In the genomic region with DNA sequence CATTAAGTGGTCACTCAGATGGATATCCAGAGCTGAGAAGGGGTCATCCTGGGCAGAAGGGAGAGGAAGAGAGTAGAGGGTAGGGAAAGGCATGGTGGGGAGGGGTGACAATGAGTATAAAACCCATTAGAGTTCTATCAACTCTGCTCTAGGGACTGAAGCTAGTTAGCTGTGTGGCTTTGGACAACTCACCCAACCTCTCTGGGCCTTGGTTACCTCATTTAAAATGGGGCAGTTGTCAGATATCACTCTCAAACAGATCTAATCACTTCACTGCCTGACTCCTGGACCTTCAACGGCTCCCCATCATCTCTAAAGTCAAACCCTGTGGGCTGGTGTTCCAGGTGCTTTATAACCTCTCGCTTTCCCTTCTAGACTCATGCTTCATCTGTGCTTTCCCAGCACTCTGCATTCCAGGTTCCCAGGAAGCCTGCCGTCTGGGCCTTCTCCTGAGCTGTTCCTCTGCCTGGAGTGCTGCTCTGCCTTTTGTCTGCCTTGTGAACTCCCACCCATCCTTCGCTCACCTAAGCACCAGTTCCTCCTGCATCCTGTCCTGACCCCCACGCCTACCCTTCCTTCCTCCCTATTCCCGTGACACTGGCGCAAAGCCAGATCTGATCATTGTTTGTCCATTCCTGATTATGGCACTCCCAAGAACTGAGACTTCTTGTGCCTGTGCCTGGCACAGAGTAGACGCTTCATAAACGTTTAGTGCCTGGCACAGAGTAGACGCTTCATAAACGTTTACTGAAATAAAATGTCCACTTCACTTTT, we compare ENCODE assay signal across 21 cellular contexts. TPM values are rescaled to one million over a fixed set of nuclear protein-coding genes. Genes with fewer than 3 reads are reported as not detected.
DNase-seq lines count a peak whose midpoint lies in the region; ATAC-seq, FAIRE-seq and TF ChIP-seq lines count a peak whose summit lies in the region.
"Had no signal": no experiment of that assay in that cellular context is flagged by ENCODE, and none has a peak within 500 bp of the region (broad histone marks: within the 10 kb centered on the region; RNA-seq: fewer than 3 reads in every experiment).

No MANE protein-coding gene starts in this region.

- no peak for TF ChIP-seq EP300 in H1 (IDR thresholded peaks at IDR 0.05; ENCODE audit: borderline replicate concordance in 1 of 2, low read depth in 2 of 2, low read length in 2 of 2)

- H3K27me3 ChIP-seq in GM23338 (ENCODE audit: insufficient read depth) (no peaks in the 10 kb centered on the region), H1 (replicated peaks in 1 of 4; ENCODE audit: control insufficient read depth in 3 of 4, extremely low read depth in 1 of 4, insufficient read depth in 3 of 4, low read length in 3 of 4) (no peaks in the 10 kb centered on the region; a peak in 3 of 7 replicates)
- H3K27me3 ChIP-seq: uterus had no signal

- H3K9ac ChIP-seq in H1 (replicated peaks in 1 of 4; ENCODE audit: extremely low read depth in 1 of 4, low read depth in 3 of 4, low read length in 3 of 4) = no peak overlapping the region

- WGBS in H1 (ENCODE audit: extremely low coverage in 1 of 2, insufficient coverage in 1 of 2, insufficient read length in 1 of 2, insufficient replicate concordance in 2 of 2, low coverage in 1 of 2, low lambda C conversion rate in 2 of 2, missing lambda C conversion rate in 1 of 2), 2 experiments = 85% methylated on average over 11 of the region's 11 CpGs; no CpG with 5 or more reads in 1 of the 2 experiments

- no peak overlapping the region for H2BK15ac ChIP-seq in H1 (ENCODE audit: low read length)

- H3K4me2 ChIP-seq in GM23338 (no peak overlapping the region), H1 (ENCODE audit: insufficient read depth in 1 of 2, low read depth in 2 of 2, low read length in 2 of 2) (no peak overlapping the region)

- 0 out of 2 replicates have a peak overlapping the region, but pooled peaks have one; percentile 48 for H2BK20ac ChIP-seq in H1 (ENCODE audit: low read length)

- H3F3A ChIP-seq in GM23338 (replicated peaks; ENCODE audit: low read depth) = no peaks in the 10 kb centered on the region

- H3K27me3 Mint-ChIP-seq in GM23338 (ENCODE audit: insufficient read depth, low read depth, poor library complexity) (peaks cover 11% of the 10 kb centered on the region), progenitor cell of endocrine pancreas (peaks cover 4% of the 10 kb centered on the region)

- H3K4me1 ChIP-seq in GM23338 (ENCODE audit: insufficient read depth) (no peaks in the 10 kb centered on the region), H1 (replicated peaks in 1 of 4; ENCODE audit: control insufficient read depth in 3 of 4, insufficient read depth in 4 of 4, low read length in 3 of 4) (peaks cover 0 to 4% (median 3%) of the 10 kb centered on the region in 4 experiments; a peak in 3 of 7 replicates)

- TF ChIP-seq RAD21 in H1 (IDR thresholded peaks at IDR 0.05 in 1 of 2, conservative IDR thresholded peaks at IDR 0.05 in 1 of 2; ENCODE audit: low read depth in 2 of 2, low read length in 2 of 2) = no peak

- peaks cover 7% of the 10 kb centered on the region; the same call in 1 of the 3 replicates for H3K4me1 Mint-ChIP-seq in GM23338
- peaks cover 11% of the 10 kb centered on the region for H3K4me1 Mint-ChIP-seq in progenitor cell of endocrine pancreas (ENCODE audit: low read depth)

- H4K20me1 ChIP-seq in GM23338 (replicated peaks; ENCODE audit: insufficient read depth) (no peaks in the 10 kb centered on the region), H1 (replicated peaks in 1 of 2; ENCODE audit: control insufficient read depth in 1 of 2, insufficient read depth in 2 of 2, low read length in 2 of 2) (no peaks in the 10 kb centered on the region)

- TF ChIP-seq POLR2A in H1 (IDR thresholded peaks at IDR 0.05; ENCODE audit: control extremely low read depth in 1 of 2, low read depth in 2 of 2, low read length in 2 of 2) (no peak), erythroblast (IDR thresholded peaks at IDR 0.05; ENCODE audit: low read length) (no peak)

- no peak overlapping the region for H4K5ac ChIP-seq in H1 (ENCODE audit: insufficient read length, low read depth, low read length)

- no peaks in the 10 kb centered on the region for H3K9me2 ChIP-seq in GM23338 (ENCODE audit: insufficient read depth)

- H3K27ac ChIP-seq in GM23338 (ENCODE audit: low read depth) = no peak overlapping the region
- H3K27ac ChIP-seq in H1 (ENCODE audit: low read depth, low read length) = no peak overlapping the region
- H3K27ac ChIP-seq: RWPE1, uterus had no signal

- TF ChIP-seq CTCF in GM23338 (conservative IDR thresholded peaks at IDR 0.05; ENCODE audit: low read depth in 2 of 2) = no peak
- TF ChIP-seq CTCF in H1 (IDR thresholded peaks at IDR 0.05; ENCODE audit: control extremely low read depth in 1 of 3, insufficient read depth in 1 of 3, low read depth in 1 of 3, low read length in 3 of 3) = no peak
- TF ChIP-seq CTCF in progenitor cell of endocrine pancreas (IDR thresholded peaks at IDR 0.05; ENCODE audit: unreplicated experiment) = no peak

- no peak overlapping the region for H4K8ac ChIP-seq in H1 (ENCODE audit: extremely low read depth, insufficient read depth, low read length)

- H3K36me3 Mint-ChIP-seq in GM23338 (ENCODE audit: low read depth) = no peaks in the 10 kb centered on the region
- H3K36me3 Mint-ChIP-seq in progenitor cell of endocrine pancreas (ENCODE audit: insufficient read depth) = no peaks in the 10 kb centered on the region
- H3K36me3 Mint-ChIP-seq: activated naive CD4-positive, alpha-beta T cell treated with anti-CD3 and anti-CD28 coated beads, Interleukin-2, amount 10 ng/mL, durations not matched to agents 7 days and 5 days; CD14-positive monocyte had no signal

- H2BK5ac ChIP-seq in H1 (ENCODE audit: low read depth, low read length) = no peak overlapping the region

- no peak for FAIRE-seq in H1 (lab: Jason Lieb, UNC)
- FAIRE-seq: A204.1, G401.6 had no signal

- H2AFZ ChIP-seq in GM23338 (0 out of 2 replicates have a peak overlapping the region, but pooled peaks have one; percentile 10), H1 (ENCODE audit: low read length) (no peak overlapping the region)

- H2BK12ac ChIP-seq in H1 (ENCODE audit: low read depth, low read length) = no peak overlapping the region

- H3K36me3 ChIP-seq in GM23338 (ENCODE audit: insufficient read depth) (no peaks in the 10 kb centered on the region), H1 (ENCODE audit: control insufficient read depth in 2 of 4, insufficient read depth in 4 of 4, low read length in 3 of 4) (no peaks in the 10 kb centered on the region)
- H3K36me3 ChIP-seq: uterus had no signal

- H3K14ac ChIP-seq in H1 (ENCODE audit: insufficient read length) = no peak overlapping the region

- no peaks in the 10 kb centered on the region for H3K9me3 ChIP-seq in H1 (ENCODE audit: insufficient read depth in 2 of 2, low read depth in 1 of 2, low read length in 1 of 2)
- H3K9me3 ChIP-seq: uterus had no signal

- H4K91ac ChIP-seq in H1 (replicated peaks; ENCODE audit: insufficient read length, low read length) = no peak overlapping the region

- no peak overlapping the region for H3K18ac ChIP-seq in H1 (ENCODE audit: extremely low read depth, low read length)

- no peak overlapping the region for H2AK5ac ChIP-seq in H1 (ENCODE audit: low read depth, low read length)

- H3K56ac ChIP-seq in H1 (replicated peaks; ENCODE audit: insufficient read length, low read depth, low read length) = no peak overlapping the region

- no peaks in the 10 kb centered on the region for H3K79me2 ChIP-seq in GM23338 (replicated peaks; ENCODE audit: insufficient read depth)
- no peaks in the 10 kb centered on the region for H3K79me2 ChIP-seq in H1 (ENCODE audit: control insufficient read depth in 1 of 2, insufficient read depth in 2 of 2, low read length in 2 of 2)

- no peak overlapping the region for H3K4ac ChIP-seq in H1 (replicated peaks; ENCODE audit: insufficient read length, low read depth, low read length)

- no peak overlapping the region for H2BK120ac ChIP-seq in H1 (replicated peaks; ENCODE audit: low read depth, low read length)

- H3K4me3 ChIP-seq in GM23338 = no peak overlapping the region
- H3K4me3 ChIP-seq in H1 (ENCODE audit: extremely low read depth in 1 of 4, insufficient read depth in 2 of 4, low read depth in 3 of 4, low read length in 4 of 4) = no peak overlapping the region
- H3K4me3 ChIP-seq: uterus had no signal

- CTCF ChIA-PET in H1 (lab: Charles Lee; ENCODE audit: partially characterized antibody) = interaction anchor here (0.6 to 38.8 kb wide), 13 partner anchors 8 to 180 kb away, joined by 3 to 1414 read pairs (median 3); partner anchors contain the start of gene KCNJ11

- H3K23ac ChIP-seq in H1 (ENCODE audit: insufficient read length) = no peak overlapping the region

- ATAC-seq in GM23338 (no peak), HG02981 (IDR thresholded peaks at IDR 0.05; ENCODE audit: unreplicated experiment) (no peak)
- ATAC-seq: left lobe of liver, SK-N-SH treated with all-trans-retinoic acid at 6 μM for 48 hours had no signal

- H3K9me3 Mint-ChIP-seq in GM23338 = no peaks in the 10 kb centered on the region
- peaks cover 3% of the 10 kb centered on the region for H3K9me3 Mint-ChIP-seq in progenitor cell of endocrine pancreas (ENCODE audit: low read depth)
- H3K9me3 Mint-ChIP-seq: activated naive CD4-positive, alpha-beta T cell treated with anti-CD3 and anti-CD28 coated beads, Interleukin-2, amount 10 ng/mL, durations not matched to agents 7 days and 5 days; activated T-cell treated with anti-CD3 and anti-CD28 coated beads, Interleukin-2, amount 50 U/mL, for 24 hours had no signal

- H3K4me3 Mint-ChIP-seq in GM23338 (no peak overlapping the region), progenitor cell of endocrine pancreas (ENCODE audit: low read depth) (no peak overlapping the region)
- H3K4me3 Mint-ChIP-seq: activated naive CD4-positive, alpha-beta T cell treated with anti-CD3 and anti-CD28 coated beads, Interleukin-2, amount 10 ng/mL, durations not matched to agents 7 days and 5 days; activated T-cell treated with anti-CD3 and anti-CD28 coated beads, Interleukin-2, amount 50 U/mL, for 24 hours; CD14-positive monocyte had no signal

- peak in 2 of 3 experiments; percentile 24 to 30 for DNase-seq in NCI-H1417 (lab: John Stamatoyannopoulos, UW)
- no peak for DNase-seq in NCI-H1417 treated with DMSO at 0.1 percent for 48 hours (lab: John Stamatoyannopoulos, UW)
- DNase-seq in GM23338 (ENCODE audit: low spot score) = no peak
- DNase-seq in H1 (ENCODE audit: low read depth in 1 of 2, low spot score in 2 of 2) = no peak
- DNase-seq in progenitor cell of endocrine pancreas (ENCODE audit: low spot score, unreplicated experiment) = no peak
- DNase-seq in erythroblast (lab: John Stamatoyannopoulos, UW) = no peak
- no peak for DNase-seq in NCI-H524 (lab: John Stamatoyannopoulos, UW)
- DNase-seq: activated naive CD4-positive, alpha-beta T cell treated with anti-CD3 and anti-CD28 coated beads, Interleukin-2, amount 10 ng/mL, durations not matched to agents 7 days and 5 days; activated T-cell treated with anti-CD3 and anti-CD28 coated beads, Interleukin-2, amount 50 U/mL, for 24 hours; stimulated activated CD4-positive, alpha-beta T cell treated with anti-CD3 and anti-CD28 coated beads, Interleukin-12 subunit alpha, Interleukin-12 subunit beta, amount 100 ng/mL, for 4 hours; stimulated activated CD8-positive, alpha-beta memory T cell treated with anti-CD3 and anti-CD28 coated beads, Interleukin-4, amount 100 ng/mL, for 48 hours had no signal

- POLR2A ChIA-PET in H1 (lab: Charles Lee; ENCODE audit: partially characterized antibody) = interaction anchor here (1.2 kb wide), 1 partner anchor 9 kb away, joined by 3 read pairs; no protein-coding TSS in a partner anchor

- no peaks in the 10 kb centered on the region for H3K23me2 ChIP-seq in H1 (ENCODE audit: low read depth, low read length)

- H3K79me1 ChIP-seq in H1 (ENCODE audit: low read depth, low read length) = no peaks in the 10 kb centered on the region

- H3K27ac Mint-ChIP-seq in GM23338 = no peak overlapping the region
- peak overlapping the region; percentile 3 for H3K27ac Mint-ChIP-seq in progenitor cell of endocrine pancreas
- H3K27ac Mint-ChIP-seq: activated naive CD4-positive, alpha-beta T cell treated with anti-CD3 and anti-CD28 coated beads, Interleukin-2, amount 10 ng/mL, durations not matched to agents 7 days and 5 days; activated T-cell treated with anti-CD3 and anti-CD28 coated beads, Interleukin-2, amount 50 U/mL, for 24 hours; CD14-positive monocyte had no signal

RNA-seq across cellular contexts. Expression of gene KCNJ11, which starts 22.3 kb away (rescaled TPM):
- 5.9 and 7.9 TPM in 2 replicates for total RNA-seq in GM23338 (2014; rRNA removed; shearing (Covaris generic))
- polyA plus RNA-seq in GM23338 (2016; fragmentation: Nextera tagmentation; extraction: Ambion mirVana) = 0.89 and 2.2 TPM in 2 replicates
- total RNA-seq in H1 (2021; fragmentation: NEBNext Ultra II Directional; extraction: Animal tissue kit (Norgen Biotek cat#: 25700)) = 6.3 and 8.3 TPM in 2 replicates
- polyA plus RNA-seq in H1 (2011; rRNA removed) = 3.8 and 6.5 TPM in 2 replicates
- polyA plus RNA-seq in H1 (2011; cell fraction: cytosol; rRNA removed) = 6.6 TPM
- 6.2 TPM for polyA plus RNA-seq in H1 (2011; cell fraction: nucleus; rRNA removed)
- 5.3 to 11.5 TPM (median 8.7 TPM) in 4 replicates for polyA plus RNA-seq in H1 (2012, experiment 1 of 2)
- polyA plus RNA-seq in H1 (2012, experiment 2 of 2) = 4.7 TPM
- polyA plus RNA-seq in H1 (2013, experiment 1 of 2) = 2.4 TPM
- 2.6 TPM for polyA plus RNA-seq in H1 (2013, experiment 2 of 2)
- 8.1 and 10.1 TPM in 2 replicates for polyA minus RNA-seq in H1 (2011; rRNA and poly(A)+ RNA removed)
- 12.1 TPM for polyA minus RNA-seq in H1 (2011; cell fraction: cytosol; rRNA and poly(A)+ RNA removed)
- polyA minus RNA-seq in H1 (2011; cell fraction: nucleus; rRNA and poly(A)+ RNA removed) = 5.4 TPM
- 8.1 and 10.4 TPM in 2 replicates for total RNA-seq in progenitor cell of endocrine pancreas
- total RNA-seq: chondrocyte, M059J had no signal
- polyA plus RNA-seq: CD14-positive monocyte had no signal

RNA-seq across cellular contexts. Expression of gene NCR3LG1, which starts 59.2 kb away (rescaled TPM):
- 1.5 and 1.9 TPM in 2 replicates for total RNA-seq in GM23338 (2014; rRNA removed; shearing (Covaris generic))
- polyA plus RNA-seq in GM23338 (2016; fragmentation: Nextera tagmentation; extraction: Ambion mirVana) (0.15 and 0.28 TPM in 2 replicates), H1 (2011; rRNA removed) (0.49 and 0.68 TPM in 2 replicates)
- 1.7 and 1.9 TPM in 2 replicates for total RNA-seq in H1 (2021; fragmentation: NEBNext Ultra II Directional; extraction: Animal tissue kit (Norgen Biotek cat#: 25700))
- polyA plus RNA-seq in H1 (2011; cell fraction: cytosol; rRNA removed) = 0.52 TPM
- polyA plus RNA-seq in H1 (2011; cell fraction: nucleus; rRNA removed) = 1.6 TPM
- polyA plus RNA-seq in H1 (2012, experiment 1 of 2) = 0.74 to 1.1 TPM (median 0.81 TPM) in 4 replicates
- 0.05 TPM for polyA plus RNA-seq in H1 (2012, experiment 2 of 2)
- polyA plus RNA-seq in H1 (2013, experiment 1 of 2) = 2.2 TPM
- 2.1 TPM for polyA plus RNA-seq in H1 (2013, experiment 2 of 2)
- polyA minus RNA-seq in H1 (2011; rRNA and poly(A)+ RNA removed) = 2.1 and 4.1 TPM in 2 replicates
- 1.1 TPM for polyA minus RNA-seq in H1 (2011; cell fraction: cytosol; rRNA and poly(A)+ RNA removed)
- 4.0 TPM for polyA minus RNA-seq in H1 (2011; cell fraction: nucleus; rRNA and poly(A)+ RNA removed)
- total RNA-seq in progenitor cell of endocrine pancreas = 1.3 and 2.1 TPM in 2 replicates

Comparison
In these comparisons a context has a peak if more than half of its experiments do, and no peak if none do; other contexts are left out.
1. DNase-seq: peak in NCI-H1417 (2 of 3); none in NCI-H1417 treated with DMSO at 0.1 percent for 48 hours (single experiment), GM23338 (single experiment), H1 (0 of 2), progenitor cell of endocrine pancreas (single experiment), erythroblast (0 of 2) and NCI-H524 (0 of 2).